In the genomic region with DNA sequence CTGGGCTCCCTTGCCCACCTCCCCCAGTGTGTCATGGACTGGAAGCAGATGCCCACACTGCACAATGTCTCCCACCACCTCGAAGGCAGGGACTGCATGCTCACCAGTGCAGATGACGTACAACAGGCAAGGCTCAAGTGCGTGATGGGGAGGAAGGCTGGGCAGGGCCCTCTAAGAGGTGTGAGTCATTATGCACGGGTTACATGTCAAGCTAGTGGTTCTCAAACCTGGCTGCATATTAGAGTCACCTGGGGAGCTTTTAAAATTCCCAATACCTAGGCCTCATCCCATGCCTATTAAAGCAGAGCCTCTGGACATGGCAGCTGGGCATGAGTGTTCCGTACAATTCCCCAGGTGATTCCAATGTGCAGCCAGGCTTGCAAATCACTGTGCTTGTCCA, we compare ENCODE assay signal across 26 cellular contexts.
"Had no signal": no experiment of that assay in that cellular context is flagged by ENCODE, and none has a peak within 500 bp of the region (broad histone marks: within the 10 kb centered on the region; RNA-seq: fewer than 3 reads in every experiment).

No MANE protein-coding gene starts in this region.

- H3K36me3 Mint-ChIP-seq: activated naive CD8-positive, alpha-beta T cell; immature natural killer cell; natural killer cell treated with Interleukin-12 subunit alpha and Interleukin-12 subunit beta and Interleukin-15 and Interleukin-18, amount 100 ng/mL, for 72 hours; type B pancreatic cell had no signal

- H3K9me3 Mint-ChIP-seq: activated T-cell treated with anti-CD3 and anti-CD28 coated beads, Interleukin-2, amount 50 U/mL, for 72 hours; natural killer cell treated with Interleukin-12 subunit alpha and Interleukin-12 subunit beta and Interleukin-15 and Interleukin-18, amount 100 ng/mL, for 72 hours; T-helper 1 cell treated with Interleukin-12 subunit alpha and Interleukin-12 subunit beta and Interleukin-4 antibody, amounts not matched to agents 30 μg/mL and 1 μg/mL, for 36 hours; type B pancreatic cell had no signal

- H3K9me3 ChIP-seq: gastroesophageal sphincter, mucosa of descending colon, neutrophil had no signal

- H3K4me3 ChIP-seq: gastroesophageal sphincter, lung, mucosa of descending colon, skin epidermis had no signal

- H3K4me3 Mint-ChIP-seq: activated naive CD8-positive, alpha-beta T cell; activated T-cell treated with anti-CD3 and anti-CD28 coated beads, Interleukin-2, amount 50 U/mL, for 72 hours; immature natural killer cell; natural killer cell treated with Interleukin-12 subunit alpha and Interleukin-12 subunit beta and Interleukin-15 and Interleukin-18, amount 100 ng/mL, for 72 hours; T-helper 1 cell treated with Interleukin-12 subunit alpha and Interleukin-12 subunit beta and Interleukin-4 antibody, amounts not matched to agents 30 μg/mL and 1 μg/mL, for 36 hours; type B pancreatic cell had no signal

- H3K36me3 ChIP-seq: gastroesophageal sphincter, neutrophil had no signal

- H3K4me1 ChIP-seq: gastroesophageal sphincter had no signal

- DNase-seq: activated CD4-positive, alpha-beta T cell treated with anti-CD3 and anti-CD28 coated beads for 4 hours; activated CD4-positive, alpha-beta T cell treated with anti-CD3 and anti-CD28 coated beads, Interleukin-2, amount 50 U/mL, for 4 hours; activated naive CD4-positive, alpha-beta T cell; activated T-cell treated with anti-CD3 and anti-CD28 coated beads for 4 hours; activated T-cell treated with anti-CD3 and anti-CD28 coated beads, Interleukin-2, amount 50 U/mL, for 72 hours; anterior cingulate cortex; dermis blood vessel endothelial cell; effector CD4-positive, alpha-beta T cell; hypothalamus; immature natural killer cell; mucosa of descending colon; stimulated activated CD4-positive, alpha-beta T cell treated with anti-CD3 and anti-CD28 coated beads, Interleukin-12 subunit alpha, Interleukin-12 subunit beta, amount 100 ng/mL, for 4 hours; stimulated activated CD4-positive, alpha-beta T cell treated with anti-CD3 and anti-CD28 coated beads, Interleukin-4, amount 100 ng/mL, for 1 hour; stimulated activated naive CD8-positive, alpha-beta T cell treated with anti-CD3 and anti-CD28 coated beads, Interleukin-15, Interleukin-2, amounts not matched to agents 100 U/mL and 50 U/mL, for 24 hours; T-helper 9 cell had no signal

- H3K27ac ChIP-seq: gastroesophageal sphincter, neutrophil, skin epidermis, VCaP had no signal

- ATAC-seq: activated T-cell treated with anti-CD3 and anti-CD28 coated beads, Interleukin-2, amount 50 U/mL, for 72 hours; left lobe of liver; mucosa of descending colon; stimulated activated naive CD8-positive, alpha-beta T cell treated with anti-CD3 and anti-CD28 coated beads, Interleukin-15, Interleukin-2, amounts not matched to agents 100 U/mL and 50 U/mL, for 24 hours had no signal

- H3K27ac Mint-ChIP-seq: activated naive CD8-positive, alpha-beta T cell; activated T-cell treated with anti-CD3 and anti-CD28 coated beads, Interleukin-2, amount 50 U/mL, for 72 hours; immature natural killer cell; natural killer cell treated with Interleukin-12 subunit alpha and Interleukin-12 subunit beta and Interleukin-15 and Interleukin-18, amount 100 ng/mL, for 72 hours; progenitor cell of endocrine pancreas; T-helper 1 cell treated with Interleukin-12 subunit alpha and Interleukin-12 subunit beta and Interleukin-4 antibody, amounts not matched to agents 30 μg/mL and 1 μg/mL, for 36 hours; type B pancreatic cell had no signal
